Comparison of ENCODE assay signal across 23 cellular contexts in the genomic region with DNA sequence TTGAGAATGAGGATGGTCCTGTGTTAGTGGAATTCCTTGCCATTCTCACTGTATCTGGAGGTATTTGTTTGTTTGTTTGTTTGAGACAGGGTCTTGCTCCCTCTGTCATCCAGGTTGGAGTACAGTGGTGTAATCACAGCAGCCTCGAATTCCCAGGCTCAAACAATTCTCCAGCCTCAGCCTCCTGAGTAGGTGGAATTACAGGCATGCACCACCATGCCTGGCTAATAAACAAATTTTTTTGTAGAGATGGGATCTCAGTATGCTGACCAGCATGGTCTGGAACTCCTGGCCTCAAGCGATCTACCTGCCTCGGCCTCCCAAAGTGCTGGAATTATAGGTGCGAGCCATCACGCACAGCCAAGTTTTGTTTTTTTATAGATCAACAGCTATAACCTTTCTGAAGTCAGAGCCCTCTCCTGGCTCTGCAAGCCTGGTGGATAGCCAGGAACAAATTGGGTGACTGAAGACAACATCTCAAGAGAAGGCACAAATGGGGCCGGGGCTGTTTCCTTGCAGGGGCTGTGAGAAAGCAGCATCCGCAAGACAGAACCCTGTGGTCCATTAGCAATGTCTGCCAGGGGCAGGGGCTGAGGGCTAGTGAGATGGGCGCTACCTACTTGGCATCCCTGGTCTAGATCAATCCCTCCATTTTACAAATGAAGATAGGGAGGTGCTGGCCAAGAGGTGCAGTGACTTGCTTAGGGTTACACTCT. TPM values are rescaled to one million over a fixed set of nuclear protein-coding genes. Genes with fewer than 3 reads are reported as not detected.
A peak's percentile ranks its signal among the peaks of the same experiment; 100 is the strongest.
DNase-seq lines count a peak whose midpoint lies in the region; ATAC-seq and TF ChIP-seq lines count a peak whose summit lies in the region.
"Had no signal": no experiment of that assay in that cellular context is flagged by ENCODE, and none has a peak within 500 bp of the region (broad histone marks: within the 10 kb centered on the region; RNA-seq: fewer than 3 reads in every experiment).

No MANE protein-coding gene starts in this region.

- WGBS in heart right ventricle, 2 donors: 72 to 74% methylated on average over 8 of the region's 8 CpGs
- WGBS in ovary, 3 donors: 80 to 94% (median 81%) methylated on average over 8 of the region's 8 CpGs
- WGBS in testis, 2 donors: 69 to 90% methylated on average over 8 of the region's 8 CpGs

- no peaks in the 10 kb centered on the region for H3F3A ChIP-seq in PC-3 (ENCODE audit: low read length, unreplicated experiment)

- TF ChIP-seq CTCF in left ventricle myocardium inferior (IDR thresholded peaks at IDR 0.05; ENCODE audit: borderline replicate concordance) (no peak), heart right ventricle (IDR thresholded peaks at IDR 0.05) (no peak), ovary (IDR thresholded peaks at IDR 0.05) (no peak), testis (IDR thresholded peaks at IDR 0.05) (no peak), PC-3 (conservative IDR thresholded peaks at IDR 0.05; ENCODE audit: low read depth, low read length) (no peak)

- H3K36me3 ChIP-seq in left ventricle myocardium inferior (no peaks in the 10 kb centered on the region), heart right ventricle (peaks cover 0 to 37% (median 0%) of the 10 kb centered on the region in 9 donors), ovary (no peaks in the 10 kb centered on the region), testis (ENCODE audit: low read depth, missing control alignments) (no peaks in the 10 kb centered on the region), PC-3 (ENCODE audit: low read depth, low read length) (no peaks in the 10 kb centered on the region)
- H3K36me3 ChIP-seq: HAP-1, Peyer's patch had no signal

- no peak overlapping the region for H3K4me3 Mint-ChIP-seq in activated T-helper 1 cell treated with anti-CD3 and anti-CD28 coated beads, Interleukin-12 subunit alpha, Interleukin-12 subunit beta, Interleukin-2, Interleukin-4 antibody, amounts not matched to agents 30 ng/mL and 10 ng/mL and 1 ng/mL, durations not matched to agents 14 hours and 24 hours and 36 hours
- H3K4me3 Mint-ChIP-seq: CD8-positive, alpha-beta T cell; GM23338 had no signal

- no peaks in the 10 kb centered on the region for H4K20me1 ChIP-seq in PC-3 (ENCODE audit: low read length)

- no peaks in the 10 kb centered on the region for H3K9me2 ChIP-seq in PC-3 (replicated peaks; ENCODE audit: low read length)

- no peak overlapping the region for H3K4me2 ChIP-seq in PC-3 (ENCODE audit: low read length)
- H3K4me2 ChIP-seq: GM23338 had no signal

- ATAC-seq in heart right ventricle (no peak), PC-3 (no peak), HG02571 (IDR thresholded peaks at IDR 0.05; ENCODE audit: unreplicated experiment) (no peak)
- ATAC-seq: CD8-positive, alpha-beta T cell; GM23338 had no signal

- H3K27ac ChIP-seq in left ventricle myocardium inferior (replicated peaks) (no peak overlapping the region), heart right ventricle (peak overlapping the region in 4 of 10 donors; percentile 57 to 81 (median 70)), ovary (peak overlapping the region; percentile 23 to 72), testis (peak overlapping the region; percentile 45 to 72), PC-3 (ENCODE audit: low read length) (no peak overlapping the region)
- H3K27ac ChIP-seq: SJSA1 had no signal

- no TSS peak for BruUV-seq in PC-3 (replicated peaks; lab: Mats Ljungman, UMichigan)

- TF ChIP-seq EP300 in ovary (IDR thresholded peaks at IDR 0.05): no peak

- no peaks in the 10 kb centered on the region for H3K36me3 Mint-ChIP-seq in activated T-helper 1 cell treated with anti-CD3 and anti-CD28 coated beads, Interleukin-12 subunit alpha, Interleukin-12 subunit beta, Interleukin-2, Interleukin-4 antibody, amounts not matched to agents 30 ng/mL and 10 ng/mL and 1 ng/mL, durations not matched to agents 14 hours and 24 hours and 36 hours (ENCODE audit: low read depth)
- H3K36me3 Mint-ChIP-seq: CD8-positive, alpha-beta T cell had no signal

- no peaks in the 10 kb centered on the region for H3K9me3 Mint-ChIP-seq in activated T-helper 1 cell treated with anti-CD3 and anti-CD28 coated beads, Interleukin-12 subunit alpha, Interleukin-12 subunit beta, Interleukin-2, Interleukin-4 antibody, amounts not matched to agents 30 ng/mL and 10 ng/mL and 1 ng/mL, durations not matched to agents 14 hours and 24 hours and 36 hours
- H3K9me3 Mint-ChIP-seq: CD8-positive, alpha-beta T cell; GM23338 had no signal

- H3K27me3 Mint-ChIP-seq in activated T-helper 1 cell treated with anti-CD3 and anti-CD28 coated beads, Interleukin-12 subunit alpha, Interleukin-12 subunit beta, Interleukin-2, Interleukin-4 antibody, amounts not matched to agents 30 ng/mL and 10 ng/mL and 1 ng/mL, durations not matched to agents 14 hours and 24 hours and 36 hours (ENCODE audit: insufficient read depth): peaks cover 4% of the 10 kb centered on the region

- H3K27me3 ChIP-seq in left ventricle myocardium inferior (ENCODE audit: low read depth) (no peaks in the 10 kb centered on the region), heart right ventricle (no peaks in the 10 kb centered on the region), ovary (no peaks in the 10 kb centered on the region), testis (no peaks in the 10 kb centered on the region), PC-3 (ENCODE audit: low read length) (no peaks in the 10 kb centered on the region)
- H3K27me3 ChIP-seq: Peyer's patch, SJSA1 had no signal

- H3K79me2 ChIP-seq in PC-3 (ENCODE audit: low read length): no peaks in the 10 kb centered on the region

- intact Hi-C loops in left ventricle myocardium inferior (cut with micrococcal nuclease) (no loop called here), heart right ventricle (cut with DNase I) (no loop called here), ovary (cut with DNase I) (no loop called here), testis (cut with DNase I; ENCODE audit: low total_unique reads) (no loop called here), PC-3 (cut with micrococcal nuclease) (no loop called here)
- intact Hi-C loops in activated T-helper 1 cell treated with anti-CD3 and anti-CD28 coated beads, Interleukin-12 subunit alpha, Interleukin-12 subunit beta, Interleukin-2, Interleukin-4 antibody, amounts not matched to agents 30 ng/mL and 10 ng/mL and 1 ng/mL, durations not matched to agents 14 hours and 24 hours and 36 hours (cut with micrococcal nuclease): no loop called here

- H3K4me1 ChIP-seq in left ventricle myocardium inferior: peaks cover 36% of the 10 kb centered on the region
- peaks cover 10 to 65% (median 28%) of the 10 kb centered on the region in 9 donors for H3K4me1 ChIP-seq in heart right ventricle
- H3K4me1 ChIP-seq in ovary (ENCODE audit: insufficient read depth): peaks cover 12% of the 10 kb centered on the region
- peaks cover 27% of the 10 kb centered on the region for H3K4me1 ChIP-seq in testis
- H3K4me1 ChIP-seq in PC-3 (ENCODE audit: insufficient read depth, low read length): no peaks in the 10 kb centered on the region
- H3K4me1 ChIP-seq: HAP-1 had no signal

- H3K4me1 Mint-ChIP-seq in activated T-helper 1 cell treated with anti-CD3 and anti-CD28 coated beads, Interleukin-12 subunit alpha, Interleukin-12 subunit beta, Interleukin-2, Interleukin-4 antibody, amounts not matched to agents 30 ng/mL and 10 ng/mL and 1 ng/mL, durations not matched to agents 14 hours and 24 hours and 36 hours (ENCODE audit: low read depth): no peaks in the 10 kb centered on the region

- H3K27ac Mint-ChIP-seq in activated T-helper 1 cell treated with anti-CD3 and anti-CD28 coated beads, Interleukin-12 subunit alpha, Interleukin-12 subunit beta, Interleukin-2, Interleukin-4 antibody, amounts not matched to agents 30 ng/mL and 10 ng/mL and 1 ng/mL, durations not matched to agents 14 hours and 24 hours and 36 hours: no peak overlapping the region
- H3K27ac Mint-ChIP-seq: CD8-positive, alpha-beta T cell; GM23338 had no signal

- POLR2A ChIA-PET in PC-3 (lab: Charles Lee; ENCODE audit: unreplicated experiment): no interaction called here

- H3K9me3 ChIP-seq in left ventricle myocardium inferior (replicated peaks) (no peaks in the 10 kb centered on the region), heart right ventricle (no peaks in the 10 kb centered on the region), ovary (no peaks in the 10 kb centered on the region), testis (no peaks in the 10 kb centered on the region), PC-3 (ENCODE audit: low read length) (no peaks in the 10 kb centered on the region)
- H3K9me3 ChIP-seq: HAP-1, Peyer's patch, SJSA1 had no signal

- CTCF ChIA-PET in PC-3 (lab: Charles Lee): no interaction called here

- H3K9ac ChIP-seq in PC-3 (ENCODE audit: low read length): no peak overlapping the region

- TF ChIP-seq POLR2A in ovary (IDR thresholded peaks at IDR 0.05) (no peak), testis (IDR thresholded peaks at IDR 0.05) (no peak)

- no peak overlapping the region for H2AFZ ChIP-seq in PC-3 (ENCODE audit: low read length)
- H2AFZ ChIP-seq: GM23338 had no signal

- H3K4me3 ChIP-seq in left ventricle myocardium inferior (no peak overlapping the region), heart right ventricle (no peak overlapping the region), ovary (no peak overlapping the region), testis (no peak overlapping the region), PC-3 (ENCODE audit: low read length) (no peak overlapping the region)
- H3K4me3 ChIP-seq: GM23338, HAP-1, Peyer's patch, SJSA1 had no signal

- DNase-seq in left ventricle myocardium inferior (peak; percentile 9), heart right ventricle (no peak), ovary (peak in 2 of 5 donors; percentile 22 to 34), testis (no peak), PC-3 (no peak)
- no peak for DNase-seq in activated T-helper 1 cell treated with anti-CD3 and anti-CD28 coated beads, Interleukin-12 subunit alpha, Interleukin-12 subunit beta, Interleukin-2, Interleukin-4 antibody, amounts not matched to agents 30 ng/mL and 10 ng/mL and 1 ng/mL, durations not matched to agents 14 hours and 24 hours and 36 hours (ENCODE audit: low spot score)
- DNase-seq: AML-193; Calu3; CD8-positive, alpha-beta T cell; DMS153; KG1; NCI-H1092; NCI-H1436; NCI-H1930; NCI-H345; NCI-H524; NCI-H774; NK-92 treated with Interleukin-12 subunit alpha and Interleukin-12 subunit beta, amount 100 ng/mL, for 24 hours had no signal

RNA-seq across cellular contexts. Expression of a gene that starts 18.8 kb away (rescaled TPM):
- total RNA-seq in left ventricle myocardium inferior (5.2 TPM), heart right ventricle (10 to 100 TPM in 2 of 10 donors, 1 to 10 TPM in 8; 2.9 to 12.5 (median 5.9) TPM), ovary (10 to 100 TPM; 13.0 to 71.8 (median 61.1) TPM), testis (10 to 100 TPM; 18.3 to 29.4 TPM), PC-3 (2014; rRNA removed) (8.9 and 9.8 TPM in 2 replicates)
- polyA plus RNA-seq in heart right ventricle (1 to 10 TPM; 1.8 to 5.7 TPM), ovary (10 to 100 TPM; 16.6 to 49.9 TPM), testis (ENCODE audit: insufficient read depth, low read depth, low replicate concordance) (20.2 TPM)
- total RNA-seq in activated T-helper 1 cell treated with anti-CD3 and anti-CD28 coated beads, Interleukin-12 subunit alpha, Interleukin-12 subunit beta, Interleukin-2, Interleukin-4 antibody, amounts not matched to agents 30 ng/mL and 10 ng/mL and 1 ng/mL, durations not matched to agents 14 hours and 24 hours and 36 hours: 0.26 and 0.32 TPM in 2 replicates

Comparison
In these comparisons a context has a peak if more than half of its experiments do, and no peak if none do; other contexts are left out.
1. H3K27ac ChIP-seq: peak in ovary (2 of 2) and testis (2 of 2); none in left ventricle myocardium inferior (single experiment) and PC-3 (single experiment).